In genomic region chr1:3340548-3341235, GRCh38 we compare ENCODE assay signal across 1 cellular context.
A peak's percentile ranks its signal among the peaks of the same experiment; 100 is the strongest.
TF ChIP-seq lines count a peak whose summit lies in the region.

No MANE protein-coding gene starts in this region.

TF ChIP-seq in HepG2, 621 proteins besides CTCF, POLR2A, EP300 and RAD21 (continued from another document and continues in another):
- 0 out of 2 replicates have a peak, but pooled peaks have one; percentile 8 for TF ChIP-seq ARID3A (IDR thresholded peaks at IDR 0.05; ENCODE audit: low read depth, low read length)
- TF ChIP-seq HNF4A (CRISPR knock-in tag; IDR thresholded peaks at IDR 0.05): peak; percentile 51
- TF ChIP-seq ZHX1 (CRISPR knock-in tag; IDR thresholded peaks at IDR 0.05; ENCODE audit: low read depth): peak; percentile 66
- TF ChIP-seq TFE3 (CRISPR knock-in tag; IDR thresholded peaks at IDR 0.05): peak; percentile 50; the same call in 1 of the 2 replicates
- peak; percentile 35 for TF ChIP-seq MEIS2 (CRISPR knock-in tag; IDR thresholded peaks at IDR 0.05)
- TF ChIP-seq HMG20A (CRISPR knock-in tag; IDR thresholded peaks at IDR 0.05; ENCODE audit: borderline replicate concordance): no peak
- peak; percentile 69; the same call in 1 of the 2 replicates for TF ChIP-seq SKIL (CRISPR knock-in tag; IDR thresholded peaks at IDR 0.05; ENCODE audit: borderline replicate concordance)
- TF ChIP-seq ZNF382 (CRISPR knock-in tag; IDR thresholded peaks at IDR 0.05; ENCODE audit: borderline replicate concordance): no peak
- TF ChIP-seq NRL (CRISPR knock-in tag; IDR thresholded peaks at IDR 0.05; ENCODE audit: borderline replicate concordance): peak; percentile 79
- peak; percentile 87; the same call in 1 of the 2 replicates for TF ChIP-seq BCL3 (CRISPR knock-in tag; IDR thresholded peaks at IDR 0.05)
- TF ChIP-seq YEATS4 (CRISPR knock-in tag; IDR thresholded peaks at IDR 0.05; ENCODE audit: borderline replicate concordance): peak; percentile 74
- TF ChIP-seq FOXO4 (CRISPR knock-in tag; conservative IDR thresholded peaks at IDR 0.05): peak; percentile 82; the same call in 1 of the 2 replicates
- peak; percentile 60; the same call in 1 of the 2 replicates for TF ChIP-seq ELF1 (CRISPR knock-in tag; IDR thresholded peaks at IDR 0.05)
- no peak for TF ChIP-seq ZIK1 (CRISPR knock-in tag; IDR thresholded peaks at IDR 0.05; ENCODE audit: borderline replicate concordance, low read depth)
- no peak; the same call in 1 of the 2 replicates for TF ChIP-seq KIAA2018 (CRISPR knock-in tag; IDR thresholded peaks at IDR 0.05; ENCODE audit: borderline replicate concordance)
- TF ChIP-seq POLR2G (IDR thresholded peaks at IDR 0.05; ENCODE audit: low read depth, low read length): peak; percentile 76
- TF ChIP-seq ZNF225 (CRISPR knock-in tag; IDR thresholded peaks at IDR 0.05): no peak
- TF ChIP-seq ZNF253 (CRISPR knock-in tag; IDR thresholded peaks at IDR 0.05; ENCODE audit: borderline replicate concordance): no peak
- TF ChIP-seq HNF1A (IDR thresholded peaks at IDR 0.05; ENCODE audit: low read depth): peak; percentile 95
- peak; percentile 93 for TF ChIP-seq HNF1A (CRISPR knock-in tag; IDR thresholded peaks at IDR 0.05; ENCODE audit: borderline replicate concordance)
- 0 out of 2 replicates have a peak, but pooled peaks have one; percentile 39 for TF ChIP-seq ATF5 (CRISPR knock-in tag; IDR thresholded peaks at IDR 0.05; ENCODE audit: low read depth)
- 0 out of 2 replicates have a peak, but pooled peaks have one; percentile 13 for TF ChIP-seq ZNF788 (CRISPR knock-in tag; IDR thresholded peaks at IDR 0.05; ENCODE audit: borderline replicate concordance)
